9 cellular contexts compared by ENCODE assay signal in genomic region chr2:110105608-110106467, GRCh38. TPM values are rescaled to one million over a fixed set of nuclear protein-coding genes. Genes with fewer than 3 reads are reported as not detected.
A peak's percentile ranks its signal among the peaks of the same experiment; 100 is the strongest.
DNase-seq lines count a peak whose midpoint lies in the region; ATAC-seq and TF ChIP-seq lines count a peak whose summit lies in the region.
"Had no signal": no experiment of that assay in that cellular context is flagged by ENCODE, and none has a peak within 500 bp of the region (broad histone marks: within the 10 kb centered on the region; RNA-seq: fewer than 3 reads in every experiment).

No MANE protein-coding gene starts in this region.

- no peaks in the 10 kb centered on the region for H3K9me3 ChIP-seq in upper lobe of left lung

- DNase-seq in activated naive CD4-positive, alpha-beta T cell treated with anti-CD3 and anti-CD28 coated beads for 36 hours = peak; percentile 42
- DNase-seq in activated naive CD4-positive, alpha-beta T cell treated with Interleukin-2 at 50 U/mL for 16 hours = no peak
- DNase-seq in RPMI7951 (ENCODE audit: low read depth) (peak; percentile 79), foreskin keratinocyte (peak; percentile 90 to 96), upper lobe of left lung (peak; percentile 34 to 51), SKM-1 treated with dmso at 0.1 percent for 144 hours (lab: John Stamatoyannopoulos, UW; ENCODE audit: unreplicated experiment) (no peak), D341Med (ENCODE audit: low spot score) (no peak)
- no peak for DNase-seq in stimulated activated CD4-positive, alpha-beta T cell treated with anti-CD3 and anti-CD28 coated beads, Interleukin-2, amount 100 ng/mL, for 48 hours
- DNase-seq: COR-L47 had no signal

- TF ChIP-seq EP300 in upper lobe of left lung (IDR thresholded peaks at IDR 0.05) = no peak

- H3K36me3 Mint-ChIP-seq in activated naive CD4-positive, alpha-beta T cell treated with anti-CD3 and anti-CD28 coated beads for 36 hours (ENCODE audit: low read depth) = peaks cover 2% of the 10 kb centered on the region

- H3K27me3 ChIP-seq in foreskin keratinocyte (no peaks in the 10 kb centered on the region), upper lobe of left lung (no peaks in the 10 kb centered on the region)

- intact Hi-C loops in activated naive CD4-positive, alpha-beta T cell treated with anti-CD3 and anti-CD28 coated beads for 36 hours (cut with micrococcal nuclease) = loop anchor here (2.0 kb wide), 1 partner anchor 41 kb away; no protein-coding TSS in a partner anchor

- CTCF ChIA-PET in activated naive CD4-positive, alpha-beta T cell treated with anti-CD3 and anti-CD28 coated beads for 36 hours (lab: Charles Lee) = interaction anchor here (1.1 kb wide), 1 partner anchor 51 kb away, joined by 4 read pairs; no protein-coding TSS in a partner anchor

- H3K4me3 Mint-ChIP-seq in activated naive CD4-positive, alpha-beta T cell treated with anti-CD3 and anti-CD28 coated beads for 36 hours = no peak overlapping the region

- H3K36me3 ChIP-seq in upper lobe of left lung = no peaks in the 10 kb centered on the region

- no peak overlapping the region for H3K4me3 ChIP-seq in upper lobe of left lung

- 29 to 31% methylated on average over 7 to 8 of the region's 8 CpGs for WGBS in upper lobe of left lung, 2 donors

- peak overlapping the region; percentile 79 for H3K27ac ChIP-seq in foreskin keratinocyte
- peak overlapping the region; percentile 67 to 89 (median 84) for H3K27ac ChIP-seq in upper lobe of left lung

- H3K4me1 Mint-ChIP-seq in activated naive CD4-positive, alpha-beta T cell treated with anti-CD3 and anti-CD28 coated beads for 36 hours (ENCODE audit: low read depth) = peaks cover 29% of the 10 kb centered on the region

- no peak for TF ChIP-seq POLR2A in upper lobe of left lung (IDR thresholded peaks at IDR 0.05)

- ATAC-seq in foreskin keratinocyte = peak; percentile 71
- no peak for ATAC-seq in upper lobe of left lung (ENCODE audit: low FRiP score in 2 of 2)

- H3K27ac Mint-ChIP-seq in activated naive CD4-positive, alpha-beta T cell treated with anti-CD3 and anti-CD28 coated beads for 36 hours = no peak overlapping the region

- TF ChIP-seq CTCF in foreskin keratinocyte (conservative IDR thresholded peaks at IDR 0.05) = no peak
- no peak for TF ChIP-seq CTCF in upper lobe of left lung (IDR thresholded peaks at IDR 0.05)

- peaks cover 72% of the 10 kb centered on the region for H3K4me1 ChIP-seq in foreskin keratinocyte
- peaks cover 29 to 61% (median 54%) of the 10 kb centered on the region in 4 donors for H3K4me1 ChIP-seq in upper lobe of left lung

- H3K9me3 Mint-ChIP-seq in activated naive CD4-positive, alpha-beta T cell treated with anti-CD3 and anti-CD28 coated beads for 36 hours = no peaks in the 10 kb centered on the region

- H3K27me3 Mint-ChIP-seq in activated naive CD4-positive, alpha-beta T cell treated with anti-CD3 and anti-CD28 coated beads for 36 hours (ENCODE audit: low read depth) = peaks cover 62% of the 10 kb centered on the region

RNA-seq across cellular contexts. Expression of gene MALL, which starts 9.8 kb away (rescaled TPM):
- under 1 TPM; 0.17 to 0.38 TPM for total RNA-seq in activated naive CD4-positive, alpha-beta T cell treated with anti-CD3 and anti-CD28 coated beads for 36 hours
- 3.8 and 4.2 TPM in 2 replicates for total RNA-seq in RPMI7951 (2014; rRNA removed; shearing (Covaris generic))
- total RNA-seq in foreskin keratinocyte = 76.8 and 94.5 TPM in 2 replicates
- polyA plus RNA-seq in foreskin keratinocyte = 56.1 and 66.0 TPM in 2 replicates
- 100 to 1,000 TPM in 4 of 6 donors, 10 to 100 TPM in 2; 40.9 to 203 (median 120) TPM for total RNA-seq in upper lobe of left lung

Comparison
In these comparisons a context has a peak if more than half of its experiments do, and no peak if none do; other contexts are left out.
1. DNase-seq: peak in activated naive CD4-positive, alpha-beta T cell treated with anti-CD3 and anti-CD28 coated beads for 36 hours (single experiment), RPMI7951 (single experiment), foreskin keratinocyte (2 of 2) and upper lobe of left lung (2 of 2); none in activated naive CD4-positive, alpha-beta T cell treated with Interleukin-2 at 50 U/mL for 16 hours (single experiment), stimulated activated CD4-positive, alpha-beta T cell treated with anti-CD3 and anti-CD28 coated beads, Interleukin-2, amount 100 ng/mL, for 48 hours (0 of 2), SKM-1 treated with dmso at 0.1 percent for 144 hours (single experiment) and D341Med (single experiment).